28 cellular contexts compared by ENCODE assay signal in genomic region chr1:94239796-94240195, GRCh38. TPM values are rescaled to one million over a fixed set of nuclear protein-coding genes. Genes with fewer than 3 reads are reported as not detected.
DNase-seq lines count a peak whose midpoint lies in the region; TF ChIP-seq lines count a peak whose summit lies in the region.
"Had no signal": no experiment of that assay in that cellular context is flagged by ENCODE, and none has a peak within 500 bp of the region (broad histone marks: within the 10 kb centered on the region; RNA-seq: fewer than 3 reads in every experiment).

No MANE protein-coding gene starts in this region.

- H2AFZ ChIP-seq in Loucy (ENCODE audit: low read length) = 0 out of 2 replicates have a peak overlapping the region, but pooled peaks have one; percentile 48

- H3K4me3 Mint-ChIP-seq in progenitor cell of endocrine pancreas (ENCODE audit: low read depth) = no peak overlapping the region
- H3K4me3 Mint-ChIP-seq: activated CD4-positive, alpha-beta memory T cell treated with anti-CD3 and anti-CD28 coated beads, Interleukin-2, amount 10 ng/mL, durations not matched to agents 7 days and 5 days; effector memory CD8-positive, alpha-beta T cell; H9; mesothelial cell of epicardium; stimulated activated effector memory CD8-positive, alpha-beta T cell treated with anti-CD3 and anti-CD28 coated beads, Interleukin-12 subunit alpha, Interleukin-12 subunit beta, amount 100 ng/mL, for 72 hours had no signal

- no peak overlapping the region for H4K5ac ChIP-seq in mesendoderm (ENCODE audit: low read length)

- peaks cover 2% of the 10 kb centered on the region for H3K79me1 ChIP-seq in mesendoderm (ENCODE audit: low read length)

- H3F3A ChIP-seq in Loucy (ENCODE audit: low read depth) = no peaks in the 10 kb centered on the region

- peaks cover 21% of the 10 kb centered on the region for H3K27me3 Mint-ChIP-seq in progenitor cell of endocrine pancreas

- H3K36me3 ChIP-seq in Loucy (ENCODE audit: insufficient read depth, low read length) = no peaks in the 10 kb centered on the region
- H3K36me3 ChIP-seq in mesendoderm (ENCODE audit: control insufficient read depth, insufficient read depth, low read length) = no peaks in the 10 kb centered on the region
- H3K36me3 ChIP-seq: BLaER1 treated with 17β-estradiol and CSF1 and Interleukin-3, amounts not matched to agents 10 nM and 100 nM; heart right ventricle had no signal

- peak overlapping the region; percentile 27 for H3K9ac ChIP-seq in Loucy (ENCODE audit: low read depth, low read length, poor library complexity, severe bottlenecking)
- no peak overlapping the region for H3K9ac ChIP-seq in mesendoderm (ENCODE audit: low read length)
- H3K9ac ChIP-seq: BLaER1 treated with 17β-estradiol and CSF1 and Interleukin-3, amounts not matched to agents 10 nM and 100 nM had no signal

- peak overlapping the region; percentile 64 for H2BK5ac ChIP-seq in mesendoderm (ENCODE audit: low read length)

- peak overlapping the region; percentile 8 for H3K56ac ChIP-seq in mesendoderm (ENCODE audit: low read length)

- DNase-seq in EH (ENCODE audit: low read depth) (peak; percentile 31), epithelial cell of esophagus (ENCODE audit: low read depth) (peak; percentile 28), mesendoderm (peak; percentile 8), progenitor cell of endocrine pancreas (ENCODE audit: low spot score, unreplicated experiment) (no peak), NCI-H526 (lab: John Stamatoyannopoulos, UW) (no peak), dedifferentiated amniotic fluid mesenchymal stem cell (ENCODE audit: extremely low spot score) (no peak)
- DNase-seq: activated CD4-positive, alpha-beta memory T cell treated with anti-CD3 and anti-CD28 coated beads, Interleukin-2, amount 10 ng/mL, durations not matched to agents 7 days and 5 days; activated CD4-positive, CD25-positive, alpha-beta regulatory T cell treated with anti-CD3 and anti-CD28 coated beads, Interleukin-2, amount 50 U/mL, for 72 hours; activated effector memory CD4-positive, alpha-beta T cell treated with anti-CD3 and anti-CD28 coated beads, Interleukin-2, amount 50 U/mL, for 16 hours; body of pancreas; COR-L47; effector memory CD8-positive, alpha-beta T cell; H9; heart right ventricle; naive thymus-derived CD4-positive, alpha-beta T cell; NCI-H1105; NCI-H2081; NCI-H82; nucleus accumbens; SIG-M5; substantia nigra; T-helper 1 cell had no signal

- H3K9me2 ChIP-seq in Loucy (replicated peaks; ENCODE audit: low read depth, low read length) = no peaks in the 10 kb centered on the region

- peak overlapping the region; percentile 44 for H3K18ac ChIP-seq in mesendoderm (ENCODE audit: low read length)

- H2AK5ac ChIP-seq in mesendoderm (ENCODE audit: low read length) = no peak overlapping the region

- peaks cover 10% of the 10 kb centered on the region for H3K36me3 Mint-ChIP-seq in progenitor cell of endocrine pancreas (ENCODE audit: insufficient read depth)
- H3K36me3 Mint-ChIP-seq: stimulated activated effector memory CD8-positive, alpha-beta T cell treated with anti-CD3 and anti-CD28 coated beads, Interleukin-12 subunit alpha, Interleukin-12 subunit beta, amount 100 ng/mL, for 72 hours had no signal

- peaks cover 11% of the 10 kb centered on the region for H3K4me1 Mint-ChIP-seq in progenitor cell of endocrine pancreas (ENCODE audit: low read depth)

- no peak overlapping the region for H2BK120ac ChIP-seq in mesendoderm (ENCODE audit: low read depth, low read length)

- H3K9me3 ChIP-seq in Loucy (ENCODE audit: insufficient read depth, low read depth, low read length) = peaks cover 6% of the 10 kb centered on the region; the same call in 1 of the 2 replicates
- H3K9me3 ChIP-seq: body of pancreas had no signal

- peak overlapping the region; percentile 24 for H3K4me2 ChIP-seq in Loucy (ENCODE audit: low read depth, low read length, poor library complexity, severe bottlenecking)
- no peak overlapping the region for H3K4me2 ChIP-seq in mesendoderm (ENCODE audit: low read length)
- H3K4me2 ChIP-seq: smooth muscle cell had no signal

- no peak overlapping the region for H3K27ac Mint-ChIP-seq in progenitor cell of endocrine pancreas
- H3K27ac Mint-ChIP-seq: activated CD4-positive, alpha-beta memory T cell treated with anti-CD3 and anti-CD28 coated beads, Interleukin-2, amount 10 ng/mL, durations not matched to agents 7 days and 5 days; effector memory CD8-positive, alpha-beta T cell; H9; naive thymus-derived CD4-positive, alpha-beta T cell; stimulated activated effector memory CD8-positive, alpha-beta T cell treated with anti-CD3 and anti-CD28 coated beads, Interleukin-12 subunit alpha, Interleukin-12 subunit beta, amount 100 ng/mL, for 72 hours had no signal

- no peak overlapping the region for H2BK15ac ChIP-seq in mesendoderm (replicated peaks; ENCODE audit: low read depth)

- no peaks in the 10 kb centered on the region for H3K79me2 ChIP-seq in Loucy (ENCODE audit: insufficient read depth, low read length)
- peaks cover 12% of the 10 kb centered on the region for H3K79me2 ChIP-seq in mesendoderm (ENCODE audit: control insufficient read depth, insufficient read depth, low read length)

- H3K27ac ChIP-seq in mesendoderm (ENCODE audit: low read depth, low read length) = no peak overlapping the region
- H3K27ac ChIP-seq: BLaER1 treated with 17β-estradiol and CSF1 and Interleukin-3, amounts not matched to agents 10 nM and 100 nM; body of pancreas; HL-60 had no signal

- peak overlapping the region; percentile 68 for H3K4ac ChIP-seq in mesendoderm (ENCODE audit: low read depth, low read length)

- H3K23ac ChIP-seq in mesendoderm (ENCODE audit: low read length) = no peak overlapping the region

- H3K9me3 Mint-ChIP-seq in progenitor cell of endocrine pancreas (ENCODE audit: low read depth) = peaks cover 14% of the 10 kb centered on the region

- H3K4me1 ChIP-seq in Loucy (ENCODE audit: insufficient read depth, low read length, poor library complexity, severe bottlenecking) = peaks cover 35% of the 10 kb centered on the region
- H3K4me1 ChIP-seq in mesendoderm (ENCODE audit: control insufficient read depth, low read depth, low read length) = peaks cover 6% of the 10 kb centered on the region

- no peak overlapping the region for H4K8ac ChIP-seq in mesendoderm (ENCODE audit: low read depth, low read length)

- no peak overlapping the region for H3K4me3 ChIP-seq in Loucy (ENCODE audit: low read length, poor library complexity, severe bottlenecking)
- H3K4me3 ChIP-seq in epithelial cell of esophagus (ENCODE audit: low read length) = no peak overlapping the region
- no peak overlapping the region for H3K4me3 ChIP-seq in mesendoderm (ENCODE audit: low read length)
- H3K4me3 ChIP-seq: BLaER1 treated with 17β-estradiol and CSF1 and Interleukin-3, amounts not matched to agents 10 nM and 100 nM; body of pancreas; heart right ventricle; smooth muscle cell had no signal

- no peaks in the 10 kb centered on the region for H4K20me1 ChIP-seq in Loucy (ENCODE audit: insufficient read depth, low read length, poor library complexity, severe bottlenecking)

- no peak for TF ChIP-seq CTCF in Loucy (conservative IDR thresholded peaks at IDR 0.05; ENCODE audit: low read length)
- TF ChIP-seq CTCF in epithelial cell of esophagus (IDR thresholded peaks at IDR 0.05; ENCODE audit: insufficient read depth, low read depth, low read length, missing control alignments) = no peak
- no peak for TF ChIP-seq CTCF in progenitor cell of endocrine pancreas (IDR thresholded peaks at IDR 0.05; ENCODE audit: unreplicated experiment)

- H3K27me3 ChIP-seq in Loucy (ENCODE audit: insufficient read depth, low read length, poor library complexity, severe bottlenecking) = no peaks in the 10 kb centered on the region
- no peaks in the 10 kb centered on the region for H3K27me3 ChIP-seq in mesendoderm (ENCODE audit: insufficient read depth, low read length, poor library complexity)
- H3K27me3 ChIP-seq: body of pancreas had no signal

RNA-seq across cellular contexts. Expression of gene ARHGAP29, which starts 2.4 kb away (rescaled TPM):
- polyA plus RNA-seq in mesendoderm (2013, experiment 1 of 2) = 15.2 TPM
- polyA plus RNA-seq in mesendoderm (2013, experiment 2 of 2) = 14.9 TPM
- total RNA-seq in progenitor cell of endocrine pancreas = 12.4 and 15.2 TPM in 2 replicates

Comparison
In these comparisons a context has a peak if more than half of its experiments do, and no peak if none do; other contexts are left out.
1. DNase-seq: peak in EH (single experiment), epithelial cell of esophagus (single experiment) and mesendoderm (single experiment); none in progenitor cell of endocrine pancreas (single experiment), NCI-H526 (0 of 2) and dedifferentiated amniotic fluid mesenchymal stem cell (single experiment).